In genomic region chr7:5836173-5836572, GRCh38 we compare ENCODE assay signal across 9 cellular contexts. TPM values are rescaled to one million over a fixed set of nuclear protein-coding genes. Genes with fewer than 3 reads are reported as not detected.
DNase-seq lines count a peak whose midpoint lies in the region; ATAC-seq, FAIRE-seq and TF ChIP-seq lines count a peak whose summit lies in the region.
"Not testable (repeated sequence)": the region's sequence is repeated elsewhere in the genome, so short reads cannot be mapped to it uniquely, and the experiment has no call there.
"Had no signal": no experiment of that assay in that cellular context is flagged by ENCODE, and none has a peak within 500 bp of the region (broad histone marks: within the 10 kb centered on the region; RNA-seq: fewer than 3 reads in every experiment).

No MANE protein-coding gene starts in this region.

- H3K27me3 ChIP-seq in BLaER1; Panc1 (ENCODE audit: control insufficient read depth, insufficient read depth, low read length): not testable (repeated sequence)

- POLR2A ChIA-PET in Panc1 (lab: Charles Lee) = not testable (repeated sequence)

- not testable (repeated sequence) for H4K20me1 ChIP-seq in BLaER1

- DNase-seq in Panc1 (ENCODE audit: low read depth, low spot score); activated naive CD8-positive, alpha-beta T cell treated with anti-CD3 and anti-CD28 coated beads, Interleukin-2, amount 50 U/mL, for 24 hours: not testable (repeated sequence)
- DNase-seq in activated CD4-positive, alpha-beta T cell treated with anti-CD3 and anti-CD28 coated beads, Interleukin-2, amount 10 ng/mL, durations not matched to agents 24 days and 14 days = peak; percentile 75
- peak; percentile 46 for DNase-seq in activated T-cell treated with anti-CD3 and anti-CD28 coated beads, Interleukin-2, amount 50 U/mL, for 1 hour
- DNase-seq in activated naive CD4-positive, alpha-beta T cell treated with anti-CD3 and anti-CD28 coated beads for 36 hours = peak; percentile 37
- peak; percentile 17 for DNase-seq in kidney

- not testable (repeated sequence) for H3K27ac ChIP-seq in BLaER1; Panc1 (ENCODE audit: low read length); kidney (ENCODE audit: low read depth in 2 of 2, low read length in 2 of 2)

- not testable (repeated sequence) for TF ChIP-seq CTCF in Panc1 (IDR thresholded peaks at IDR 0.05); kidney (IDR thresholded peaks at IDR 0.05; ENCODE audit: borderline replicate concordance, extremely low read depth, insufficient read depth)

- peak; percentile 33; the same call in 1 of the 2 replicates for ATAC-seq in Panc1
- ATAC-seq in activated naive CD8-positive, alpha-beta T cell treated with anti-CD3 and anti-CD28 coated beads, Interleukin-2, amount 50 U/mL, for 24 hours = peak; percentile 22

- not testable (repeated sequence) for H3K36me3 Mint-ChIP-seq in activated CD4-positive, alpha-beta T cell treated with anti-CD3 and anti-CD28 coated beads, Interleukin-2, amount 10 ng/mL, durations not matched to agents 24 days and 14 days (ENCODE audit: low read depth); activated naive CD4-positive, alpha-beta T cell treated with anti-CD3 and anti-CD28 coated beads for 36 hours (ENCODE audit: low read depth); activated naive CD8-positive, alpha-beta T cell treated with anti-CD3 and anti-CD28 coated beads, Interleukin-2, amount 50 U/mL, for 24 hours (ENCODE audit: low read depth); stimulated activated naive CD8-positive, alpha-beta T cell treated with anti-CD3 and anti-CD28 coated beads, Interleukin-15, Interleukin-2, amounts not matched to agents 100 ng/mL and 50 ng/mL, for 24 hours (ENCODE audit: low read depth)

- not testable (repeated sequence) for H3K9me3 Mint-ChIP-seq in activated CD4-positive, alpha-beta T cell treated with anti-CD3 and anti-CD28 coated beads, Interleukin-2, amount 10 ng/mL, durations not matched to agents 24 days and 14 days; activated naive CD4-positive, alpha-beta T cell treated with anti-CD3 and anti-CD28 coated beads for 36 hours; activated naive CD8-positive, alpha-beta T cell treated with anti-CD3 and anti-CD28 coated beads, Interleukin-2, amount 50 U/mL, for 24 hours; stimulated activated naive CD8-positive, alpha-beta T cell treated with anti-CD3 and anti-CD28 coated beads, Interleukin-15, Interleukin-2, amounts not matched to agents 100 ng/mL and 50 ng/mL, for 24 hours

- in situ Hi-C loops in Panc1 (cut with HindIII; ENCODE audit: low pct_unique_long_range_greater_than_20kb, low sequenced_read_pairs) = not testable (repeated sequence)

- BruUV-seq in Panc1 (replicated peaks; lab: Mats Ljungman, UMichigan) = not testable (repeated sequence)

- CTCF ChIA-PET in Panc1 (lab: Charles Lee) = interaction anchor here (0.7 kb wide), 1 partner anchor 289 kb away, joined by 8 read pairs; no protein-coding TSS in a partner anchor
- CTCF ChIA-PET in activated naive CD4-positive, alpha-beta T cell treated with anti-CD3 and anti-CD28 coated beads for 36 hours (lab: Charles Lee) = interaction anchor here (0.6 kb wide), 1 partner anchor 46 kb away, joined by 3 read pairs; no protein-coding TSS in a partner anchor

- H3K4me3 Mint-ChIP-seq in activated CD4-positive, alpha-beta T cell treated with anti-CD3 and anti-CD28 coated beads, Interleukin-2, amount 10 ng/mL, durations not matched to agents 24 days and 14 days = peak overlapping the region; percentile 23
- peak overlapping the region; percentile 36 for H3K4me3 Mint-ChIP-seq in activated naive CD4-positive, alpha-beta T cell treated with anti-CD3 and anti-CD28 coated beads for 36 hours
- not testable (repeated sequence) for H3K4me3 Mint-ChIP-seq in activated naive CD8-positive, alpha-beta T cell treated with anti-CD3 and anti-CD28 coated beads, Interleukin-2, amount 50 U/mL, for 24 hours; stimulated activated naive CD8-positive, alpha-beta T cell treated with anti-CD3 and anti-CD28 coated beads, Interleukin-15, Interleukin-2, amounts not matched to agents 100 ng/mL and 50 ng/mL, for 24 hours

- not testable (repeated sequence) for H3K9ac ChIP-seq in BLaER1; kidney (ENCODE audit: low read length in 2 of 2)

- not testable (repeated sequence) for H3K4me3 ChIP-seq in BLaER1; Panc1 (ENCODE audit: low read depth in 2 of 2, low read length in 2 of 2); kidney (ENCODE audit: low read length in 2 of 2)

- H3K4me2 ChIP-seq in BLaER1 = peak overlapping the region; percentile 19

- not testable (repeated sequence) for H3K9me3 ChIP-seq in BLaER1; Panc1 (ENCODE audit: control insufficient read depth, insufficient read depth, low read depth, low read length); kidney (ENCODE audit: control insufficient read depth in 1 of 2, low read length in 2 of 2)

- not testable (repeated sequence) for H3K27ac Mint-ChIP-seq in activated CD4-positive, alpha-beta T cell treated with anti-CD3 and anti-CD28 coated beads, Interleukin-2, amount 10 ng/mL, durations not matched to agents 24 days and 14 days
- H3K27ac Mint-ChIP-seq in activated naive CD4-positive, alpha-beta T cell treated with anti-CD3 and anti-CD28 coated beads for 36 hours = peak overlapping the region; percentile 65
- H3K27ac Mint-ChIP-seq in activated naive CD8-positive, alpha-beta T cell treated with anti-CD3 and anti-CD28 coated beads, Interleukin-2, amount 50 U/mL, for 24 hours = peak overlapping the region; percentile 56
- H3K27ac Mint-ChIP-seq in stimulated activated naive CD8-positive, alpha-beta T cell treated with anti-CD3 and anti-CD28 coated beads, Interleukin-15, Interleukin-2, amounts not matched to agents 100 ng/mL and 50 ng/mL, for 24 hours = peak overlapping the region; percentile 11

- intact Hi-C loops in Panc1 (cut with micrococcal nuclease; ENCODE audit: unreplicated experiment); activated CD4-positive, alpha-beta T cell treated with anti-CD3 and anti-CD28 coated beads, Interleukin-2, amount 10 ng/mL, durations not matched to agents 24 days and 14 days (cut with micrococcal nuclease); activated naive CD4-positive, alpha-beta T cell treated with anti-CD3 and anti-CD28 coated beads for 36 hours (cut with micrococcal nuclease); kidney (cut with DNase I): not testable (repeated sequence)

- H3K4me1 Mint-ChIP-seq in activated CD4-positive, alpha-beta T cell treated with anti-CD3 and anti-CD28 coated beads, Interleukin-2, amount 10 ng/mL, durations not matched to agents 24 days and 14 days = peaks cover 24% of the 10 kb centered on the region
- H3K4me1 Mint-ChIP-seq in activated naive CD4-positive, alpha-beta T cell treated with anti-CD3 and anti-CD28 coated beads for 36 hours (ENCODE audit: low read depth) = peaks cover 37% of the 10 kb centered on the region
- H3K4me1 Mint-ChIP-seq in activated naive CD8-positive, alpha-beta T cell treated with anti-CD3 and anti-CD28 coated beads, Interleukin-2, amount 50 U/mL, for 24 hours = peaks cover 30% of the 10 kb centered on the region
- peaks cover 32% of the 10 kb centered on the region for H3K4me1 Mint-ChIP-seq in stimulated activated naive CD8-positive, alpha-beta T cell treated with anti-CD3 and anti-CD28 coated beads, Interleukin-15, Interleukin-2, amounts not matched to agents 100 ng/mL and 50 ng/mL, for 24 hours (ENCODE audit: low read depth)

- not testable (repeated sequence) for H3K36me3 ChIP-seq in BLaER1; Panc1 (ENCODE audit: control insufficient read depth, insufficient read depth, low read length); kidney (ENCODE audit: control insufficient read depth in 1 of 2, insufficient read depth in 2 of 2, low read length in 2 of 2)

- peaks cover 33% of the 10 kb centered on the region for H3K4me1 ChIP-seq in BLaER1
- H3K4me1 ChIP-seq in Panc1 (ENCODE audit: control insufficient read depth, insufficient read depth, low read length); kidney (ENCODE audit: control insufficient read depth in 1 of 2, insufficient read depth in 1 of 2, low read depth in 1 of 2, low read length in 2 of 2): not testable (repeated sequence)

- not testable (repeated sequence) for H3K27me3 Mint-ChIP-seq in activated CD4-positive, alpha-beta T cell treated with anti-CD3 and anti-CD28 coated beads, Interleukin-2, amount 10 ng/mL, durations not matched to agents 24 days and 14 days; activated naive CD4-positive, alpha-beta T cell treated with anti-CD3 and anti-CD28 coated beads for 36 hours (ENCODE audit: low read depth); activated naive CD8-positive, alpha-beta T cell treated with anti-CD3 and anti-CD28 coated beads, Interleukin-2, amount 50 U/mL, for 24 hours; stimulated activated naive CD8-positive, alpha-beta T cell treated with anti-CD3 and anti-CD28 coated beads, Interleukin-15, Interleukin-2, amounts not matched to agents 100 ng/mL and 50 ng/mL, for 24 hours

- FAIRE-seq in kidney (lab: Jason Lieb, UNC) = not testable (repeated sequence)

RNA-seq across cellular contexts. Expression of gene OCM, which starts 44.4 kb away (rescaled TPM):
- total RNA-seq in Panc1 (2021; ENCODE audit: unreplicated experiment) (not detected), kidney (not detected)
- polyA plus RNA-seq in Panc1 (2012; ENCODE audit: insufficient read length) = not detected
- not detected in 2 replicates for total RNA-seq in activated CD4-positive, alpha-beta T cell treated with anti-CD3 and anti-CD28 coated beads, Interleukin-2, amount 10 ng/mL, durations not matched to agents 24 days and 14 days
- total RNA-seq in activated naive CD4-positive, alpha-beta T cell treated with anti-CD3 and anti-CD28 coated beads for 36 hours = not detected
- polyA plus RNA-seq in kidney (ENCODE audit: insufficient read depth, low read depth, low replicate concordance) = not detected
- total RNA-seq: H9 had no signal

RNA-seq across cellular contexts. Expression of gene RNF216, which starts 54.7 kb away (rescaled TPM):
- 61.6 TPM for total RNA-seq in Panc1 (2021; ENCODE audit: unreplicated experiment)
- polyA plus RNA-seq in Panc1 (2012; ENCODE audit: insufficient read length) = 42.2 TPM
- total RNA-seq in activated CD4-positive, alpha-beta T cell treated with anti-CD3 and anti-CD28 coated beads, Interleukin-2, amount 10 ng/mL, durations not matched to agents 24 days and 14 days = 41.0 and 41.1 TPM in 2 replicates
- total RNA-seq in activated naive CD4-positive, alpha-beta T cell treated with anti-CD3 and anti-CD28 coated beads for 36 hours = 10 to 100 TPM; 32.0 to 32.5 TPM
- 32.1 TPM for total RNA-seq in kidney
- 9.4 TPM for polyA plus RNA-seq in kidney (ENCODE audit: insufficient read depth, low read depth, low replicate concordance)
